Comparison of ENCODE assay signal across 1 cellular context in the genomic region with DNA sequence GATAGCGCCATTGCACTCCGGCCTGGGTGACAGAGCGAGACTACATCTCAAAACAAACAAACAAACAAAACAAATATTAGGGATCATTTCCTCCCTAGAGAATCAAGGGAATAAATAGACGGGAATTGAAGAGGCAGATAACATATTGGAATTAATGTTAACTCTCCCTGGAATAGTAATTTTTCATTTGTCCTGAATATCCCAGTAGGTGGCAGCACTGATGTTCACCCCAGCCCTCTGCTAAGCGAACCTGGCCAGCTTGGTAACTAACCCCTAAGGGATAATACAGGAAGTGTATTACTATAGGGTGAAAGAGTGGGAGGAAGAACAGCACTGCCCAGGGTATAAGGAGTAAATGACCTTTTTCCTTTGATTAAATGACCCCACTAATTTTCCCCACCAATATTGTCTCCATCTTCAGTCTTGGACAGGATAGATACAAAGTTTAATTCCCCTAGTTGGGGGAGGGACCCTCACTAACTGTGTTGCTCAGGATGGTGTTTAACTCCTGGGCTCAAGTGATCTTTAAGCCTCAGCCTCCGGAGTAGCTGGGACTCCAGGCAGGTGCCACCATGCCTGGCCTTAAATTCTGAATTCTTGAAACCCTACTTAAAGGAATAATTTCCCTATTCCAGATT.
TF ChIP-seq lines count a peak whose summit lies in the region.

No MANE protein-coding gene starts in this region.

TF ChIP-seq in H1, 55 proteins besides CTCF, POLR2A, EP300 and RAD21:
- TF ChIP-seq YY1 (IDR thresholded peaks at IDR 0.05; ENCODE audit: low read depth, low read length) (no peak), SP2 (IDR thresholded peaks at IDR 0.05; ENCODE audit: low read length) (no peak), GABPA (IDR thresholded peaks at IDR 0.05; ENCODE audit: borderline replicate concordance, insufficient read depth, low read length) (no peak), RXRA (IDR thresholded peaks at IDR 0.05; ENCODE audit: insufficient read depth, low read depth, low read length) (no peak), NRF1 (IDR thresholded peaks at IDR 0.05; ENCODE audit: low read depth, low read length) (no peak), BACH1 (IDR thresholded peaks at IDR 0.05; ENCODE audit: low read length) (no peak), RFX5 (IDR thresholded peaks at IDR 0.05; ENCODE audit: borderline replicate concordance, low read depth, low read length) (no peak), POLR2AphosphoS5 (IDR thresholded peaks at IDR 0.05; ENCODE audit: low read depth, low read length) (no peak), JUND (IDR thresholded peaks at IDR 0.05; ENCODE audit: low read length) (no peak), SP1 (IDR thresholded peaks at IDR 0.05; ENCODE audit: low read depth, low read length) (no peak), POU5F1 (IDR thresholded peaks at IDR 0.05; ENCODE audit: low read depth, low read length) (no peak), CBX5 (IDR thresholded peaks at IDR 0.05; ENCODE audit: low read depth, low read length) (no peak), FOSL1 (IDR thresholded peaks at IDR 0.05; ENCODE audit: insufficient read depth, low read depth, low read length) (no peak), SP4 (IDR thresholded peaks at IDR 0.05; ENCODE audit: low read length) (no peak), EGR1 (IDR thresholded peaks at IDR 0.05; ENCODE audit: borderline replicate concordance, low read depth, low read length) (no peak)
- TF ChIP-seq, protein P1, sequence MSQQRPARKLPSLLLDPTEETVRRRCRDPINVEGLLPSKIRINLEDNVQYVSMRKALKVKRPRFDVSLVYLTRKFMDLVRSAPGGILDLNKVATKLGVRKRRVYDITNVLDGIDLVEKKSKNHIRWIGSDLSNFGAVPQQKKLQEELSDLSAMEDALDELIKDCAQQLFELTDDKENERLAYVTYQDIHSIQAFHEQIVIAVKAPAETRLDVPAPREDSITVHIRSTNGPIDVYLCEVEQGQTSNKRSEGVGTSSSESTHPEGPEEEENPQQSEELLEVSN (IDR thresholded peaks at IDR 0.05) = no peak
- TF ChIP-seq, protein P2, sequence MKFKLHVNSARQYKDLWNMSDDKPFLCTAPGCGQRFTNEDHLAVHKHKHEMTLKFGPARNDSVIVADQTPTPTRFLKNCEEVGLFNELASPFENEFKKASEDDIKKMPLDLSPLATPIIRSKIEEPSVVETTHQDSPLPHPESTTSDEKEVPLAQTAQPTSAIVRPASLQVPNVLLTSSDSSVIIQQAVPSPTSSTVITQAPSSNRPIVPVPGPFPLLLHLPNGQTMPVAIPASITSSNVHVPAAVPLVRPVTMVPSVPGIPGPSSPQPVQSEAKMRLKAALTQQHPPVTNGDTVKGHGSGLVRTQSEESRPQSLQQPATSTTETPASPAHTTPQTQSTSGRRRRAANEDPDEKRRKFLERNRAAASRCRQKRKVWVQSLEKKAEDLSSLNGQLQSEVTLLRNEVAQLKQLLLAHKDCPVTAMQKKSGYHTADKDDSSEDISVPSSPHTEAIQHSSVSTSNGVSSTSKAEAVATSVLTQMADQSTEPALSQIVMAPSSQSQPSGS (IDR thresholded peaks at IDR 0.05; ENCODE audit: low read length) = no peak
- TF ChIP-seq, protein P3, sequence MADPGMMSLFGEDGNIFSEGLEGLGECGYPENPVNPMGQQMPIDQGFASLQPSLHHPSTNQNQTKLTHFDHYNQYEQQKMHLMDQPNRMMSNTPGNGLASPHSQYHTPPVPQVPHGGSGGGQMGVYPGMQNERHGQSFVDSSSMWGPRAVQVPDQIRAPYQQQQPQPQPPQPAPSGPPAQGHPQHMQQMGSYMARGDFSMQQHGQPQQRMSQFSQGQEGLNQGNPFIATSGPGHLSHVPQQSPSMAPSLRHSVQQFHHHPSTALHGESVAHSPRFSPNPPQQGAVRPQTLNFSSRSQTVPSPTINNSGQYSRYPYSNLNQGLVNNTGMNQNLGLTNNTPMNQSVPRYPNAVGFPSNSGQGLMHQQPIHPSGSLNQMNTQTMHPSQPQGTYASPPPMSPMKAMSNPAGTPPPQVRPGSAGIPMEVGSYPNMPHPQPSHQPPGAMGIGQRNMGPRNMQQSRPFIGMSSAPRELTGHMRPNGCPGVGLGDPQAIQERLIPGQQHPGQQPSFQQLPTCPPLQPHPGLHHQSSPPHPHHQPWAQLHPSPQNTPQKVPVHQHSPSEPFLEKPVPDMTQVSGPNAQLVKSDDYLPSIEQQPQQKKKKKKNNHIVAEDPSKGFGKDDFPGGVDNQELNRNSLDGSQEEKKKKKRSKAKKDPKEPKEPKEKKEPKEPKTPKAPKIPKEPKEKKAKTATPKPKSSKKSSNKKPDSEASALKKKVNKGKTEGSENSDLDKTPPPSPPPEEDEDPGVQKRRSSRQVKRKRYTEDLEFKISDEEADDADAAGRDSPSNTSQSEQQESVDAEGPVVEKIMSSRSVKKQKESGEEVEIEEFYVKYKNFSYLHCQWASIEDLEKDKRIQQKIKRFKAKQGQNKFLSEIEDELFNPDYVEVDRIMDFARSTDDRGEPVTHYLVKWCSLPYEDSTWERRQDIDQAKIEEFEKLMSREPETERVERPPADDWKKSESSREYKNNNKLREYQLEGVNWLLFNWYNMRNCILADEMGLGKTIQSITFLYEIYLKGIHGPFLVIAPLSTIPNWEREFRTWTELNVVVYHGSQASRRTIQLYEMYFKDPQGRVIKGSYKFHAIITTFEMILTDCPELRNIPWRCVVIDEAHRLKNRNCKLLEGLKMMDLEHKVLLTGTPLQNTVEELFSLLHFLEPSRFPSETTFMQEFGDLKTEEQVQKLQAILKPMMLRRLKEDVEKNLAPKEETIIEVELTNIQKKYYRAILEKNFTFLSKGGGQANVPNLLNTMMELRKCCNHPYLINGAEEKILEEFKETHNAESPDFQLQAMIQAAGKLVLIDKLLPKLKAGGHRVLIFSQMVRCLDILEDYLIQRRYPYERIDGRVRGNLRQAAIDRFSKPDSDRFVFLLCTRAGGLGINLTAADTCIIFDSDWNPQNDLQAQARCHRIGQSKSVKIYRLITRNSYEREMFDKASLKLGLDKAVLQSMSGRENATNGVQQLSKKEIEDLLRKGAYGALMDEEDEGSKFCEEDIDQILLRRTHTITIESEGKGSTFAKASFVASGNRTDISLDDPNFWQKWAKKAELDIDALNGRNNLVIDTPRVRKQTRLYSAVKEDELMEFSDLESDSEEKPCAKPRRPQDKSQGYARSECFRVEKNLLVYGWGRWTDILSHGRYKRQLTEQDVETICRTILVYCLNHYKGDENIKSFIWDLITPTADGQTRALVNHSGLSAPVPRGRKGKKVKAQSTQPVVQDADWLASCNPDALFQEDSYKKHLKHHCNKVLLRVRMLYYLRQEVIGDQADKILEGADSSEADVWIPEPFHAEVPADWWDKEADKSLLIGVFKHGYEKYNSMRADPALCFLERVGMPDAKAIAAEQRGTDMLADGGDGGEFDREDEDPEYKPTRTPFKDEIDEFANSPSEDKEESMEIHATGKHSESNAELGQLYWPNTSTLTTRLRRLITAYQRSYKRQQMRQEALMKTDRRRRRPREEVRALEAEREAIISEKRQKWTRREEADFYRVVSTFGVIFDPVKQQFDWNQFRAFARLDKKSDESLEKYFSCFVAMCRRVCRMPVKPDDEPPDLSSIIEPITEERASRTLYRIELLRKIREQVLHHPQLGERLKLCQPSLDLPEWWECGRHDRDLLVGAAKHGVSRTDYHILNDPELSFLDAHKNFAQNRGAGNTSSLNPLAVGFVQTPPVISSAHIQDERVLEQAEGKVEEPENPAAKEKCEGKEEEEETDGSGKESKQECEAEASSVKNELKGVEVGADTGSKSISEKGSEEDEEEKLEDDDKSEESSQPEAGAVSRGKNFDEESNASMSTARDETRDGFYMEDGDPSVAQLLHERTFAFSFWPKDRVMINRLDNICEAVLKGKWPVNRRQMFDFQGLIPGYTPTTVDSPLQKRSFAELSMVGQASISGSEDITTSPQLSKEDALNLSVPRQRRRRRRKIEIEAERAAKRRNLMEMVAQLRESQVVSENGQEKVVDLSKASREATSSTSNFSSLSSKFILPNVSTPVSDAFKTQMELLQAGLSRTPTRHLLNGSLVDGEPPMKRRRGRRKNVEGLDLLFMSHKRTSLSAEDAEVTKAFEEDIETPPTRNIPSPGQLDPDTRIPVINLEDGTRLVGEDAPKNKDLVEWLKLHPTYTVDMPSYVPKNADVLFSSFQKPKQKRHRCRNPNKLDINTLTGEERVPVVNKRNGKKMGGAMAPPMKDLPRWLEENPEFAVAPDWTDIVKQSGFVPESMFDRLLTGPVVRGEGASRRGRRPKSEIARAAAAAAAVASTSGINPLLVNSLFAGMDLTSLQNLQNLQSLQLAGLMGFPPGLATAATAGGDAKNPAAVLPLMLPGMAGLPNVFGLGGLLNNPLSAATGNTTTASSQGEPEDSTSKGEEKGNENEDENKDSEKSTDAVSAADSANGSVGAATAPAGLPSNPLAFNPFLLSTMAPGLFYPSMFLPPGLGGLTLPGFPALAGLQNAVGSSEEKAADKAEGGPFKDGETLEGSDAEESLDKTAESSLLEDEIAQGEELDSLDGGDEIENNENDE (IDR thresholded peaks at IDR 0.05; ENCODE audit: insufficient replicate concordance, low read length) = no peak
